Comparison of ENCODE assay signal across 8 cellular contexts in the genomic region with DNA sequence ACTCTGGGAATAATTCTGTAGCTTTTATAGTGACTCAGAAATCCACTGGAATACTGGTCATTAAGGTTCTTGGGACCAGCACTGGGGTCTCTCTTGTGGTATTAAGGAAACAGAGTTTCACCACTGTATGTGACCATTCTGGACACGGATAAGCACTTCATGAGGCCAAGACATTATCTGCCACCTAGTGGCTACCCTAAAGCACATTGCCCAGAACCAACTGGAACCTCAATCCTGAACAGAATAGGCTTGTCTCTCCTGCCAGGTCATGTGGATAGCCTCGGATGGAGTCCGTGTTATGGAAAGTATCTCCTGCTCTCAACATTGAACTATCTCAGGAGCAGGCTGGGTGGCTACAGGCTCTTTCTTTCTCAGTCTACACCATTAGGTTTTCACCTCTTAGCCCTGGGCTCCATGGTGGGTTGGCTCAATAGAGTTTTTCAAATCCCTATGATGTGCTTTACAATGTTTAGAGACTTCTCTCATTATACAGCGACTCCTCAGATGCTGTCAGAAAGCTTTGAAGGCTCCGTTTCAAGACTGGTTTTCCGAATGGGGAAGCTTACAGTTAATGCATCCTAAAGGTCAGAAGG.
DNase-seq lines count a peak whose midpoint lies in the region; ATAC-seq and TF ChIP-seq lines count a peak whose summit lies in the region.
"Had no signal": no experiment of that assay in that cellular context is flagged by ENCODE, and none has a peak within 500 bp of the region (broad histone marks: within the 10 kb centered on the region; RNA-seq: fewer than 3 reads in every experiment).

No MANE protein-coding gene starts in this region.

- no peak overlapping the region for H3K4me3 ChIP-seq in Loucy (ENCODE audit: low read length, poor library complexity, severe bottlenecking)
- H3K4me3 ChIP-seq in endodermal cell (ENCODE audit: low read length), result no peak overlapping the region

- H3K36me3 Mint-ChIP-seq in endodermal cell (ENCODE audit: low read depth) (no peaks in the 10 kb centered on the region), neural crest cell (ENCODE audit: low read depth) (no peaks in the 10 kb centered on the region)
- H3K36me3 Mint-ChIP-seq in activated CD8-positive, alpha-beta memory T cell treated with anti-CD3 and anti-CD28 coated beads, Interleukin-2, amount 10 ng/mL, durations not matched to agents 7 days and 5 days, result no peaks in the 10 kb centered on the region
- H3K36me3 Mint-ChIP-seq: T-cell had no signal

- H3F3A ChIP-seq in Loucy (ENCODE audit: low read depth), result no peaks in the 10 kb centered on the region

- H3K27me3 Mint-ChIP-seq in endodermal cell (ENCODE audit: insufficient read depth) (peaks cover 3% of the 10 kb centered on the region), neural crest cell (ENCODE audit: low read depth) (peaks cover 2% of the 10 kb centered on the region)
- H3K27me3 Mint-ChIP-seq in activated CD8-positive, alpha-beta memory T cell treated with anti-CD3 and anti-CD28 coated beads, Interleukin-2, amount 10 ng/mL, durations not matched to agents 7 days and 5 days, result peaks cover 11% of the 10 kb centered on the region

- no peaks in the 10 kb centered on the region for H3K4me1 Mint-ChIP-seq in endodermal cell
- no peaks in the 10 kb centered on the region for H3K4me1 Mint-ChIP-seq in neural crest cell
- no peaks in the 10 kb centered on the region for H3K4me1 Mint-ChIP-seq in activated CD8-positive, alpha-beta memory T cell treated with anti-CD3 and anti-CD28 coated beads, Interleukin-2, amount 10 ng/mL, durations not matched to agents 7 days and 5 days
- H3K4me1 Mint-ChIP-seq: T-cell had no signal

- no peaks in the 10 kb centered on the region for H3K9me2 ChIP-seq in Loucy (replicated peaks; ENCODE audit: low read depth, low read length)

- H3K36me3 ChIP-seq in Loucy (ENCODE audit: insufficient read depth, low read length) (no peaks in the 10 kb centered on the region), endodermal cell (ENCODE audit: control insufficient read depth, insufficient read depth, low read length) (no peaks in the 10 kb centered on the region)

- no peaks in the 10 kb centered on the region for H4K20me1 ChIP-seq in Loucy (ENCODE audit: insufficient read depth, low read length, poor library complexity, severe bottlenecking)

- H3K9ac ChIP-seq in Loucy (ENCODE audit: low read depth, low read length, poor library complexity, severe bottlenecking) (no peak overlapping the region), endodermal cell (ENCODE audit: extremely low read depth, low read length, poor library complexity, severe bottlenecking) (no peak overlapping the region)

- H3K4me1 ChIP-seq in Loucy (ENCODE audit: insufficient read depth, low read length, poor library complexity, severe bottlenecking) (no peaks in the 10 kb centered on the region), endodermal cell (ENCODE audit: control insufficient read depth, insufficient read depth, low read length) (no peaks in the 10 kb centered on the region)

- no peak for ATAC-seq in activated CD8-positive, alpha-beta memory T cell treated with anti-CD3 and anti-CD28 coated beads, Interleukin-2, amount 10 ng/mL, durations not matched to agents 7 days and 5 days

- no peak overlapping the region for H3K4me2 ChIP-seq in Loucy (ENCODE audit: low read depth, low read length, poor library complexity, severe bottlenecking)

- H2AFZ ChIP-seq in Loucy (ENCODE audit: low read length), result no peak overlapping the region

- no peaks in the 10 kb centered on the region for H3K79me2 ChIP-seq in Loucy (ENCODE audit: insufficient read depth, low read length)

- H3K9me3 Mint-ChIP-seq in endodermal cell (no peaks in the 10 kb centered on the region), neural crest cell (peaks cover 5% of the 10 kb centered on the region)
- H3K9me3 Mint-ChIP-seq in activated CD8-positive, alpha-beta memory T cell treated with anti-CD3 and anti-CD28 coated beads, Interleukin-2, amount 10 ng/mL, durations not matched to agents 7 days and 5 days (ENCODE audit: low read depth), result peaks cover 3% of the 10 kb centered on the region

- no peak overlapping the region for H3K27ac Mint-ChIP-seq in endodermal cell
- no peak overlapping the region for H3K27ac Mint-ChIP-seq in neural crest cell (ENCODE audit: unreplicated experiment)
- no peak overlapping the region for H3K27ac Mint-ChIP-seq in activated CD8-positive, alpha-beta memory T cell treated with anti-CD3 and anti-CD28 coated beads, Interleukin-2, amount 10 ng/mL, durations not matched to agents 7 days and 5 days
- H3K27ac Mint-ChIP-seq: T-cell had no signal

- H3K27me3 ChIP-seq in Loucy (ENCODE audit: insufficient read depth, low read length, poor library complexity, severe bottlenecking), result no peaks in the 10 kb centered on the region
- H3K27me3 ChIP-seq in endodermal cell (ENCODE audit: control insufficient read depth, insufficient read depth, low read length, poor library complexity, severe bottlenecking), result no peaks in the 10 kb centered on the region

- DNase-seq in endodermal cell (peak; percentile 69), neural crest cell (ENCODE audit: low read depth, low spot score) (no peak), NCI-H226 (no peak), 8988T (no peak)
- no peak for DNase-seq in activated CD8-positive, alpha-beta memory T cell treated with anti-CD3 and anti-CD28 coated beads, Interleukin-2, amount 10 ng/mL, durations not matched to agents 7 days and 5 days
- DNase-seq: T-cell had no signal

- H3K4me3 Mint-ChIP-seq in endodermal cell (no peak overlapping the region), neural crest cell (no peak overlapping the region)
- H3K4me3 Mint-ChIP-seq in activated CD8-positive, alpha-beta memory T cell treated with anti-CD3 and anti-CD28 coated beads, Interleukin-2, amount 10 ng/mL, durations not matched to agents 7 days and 5 days, result no peak overlapping the region
- H3K4me3 Mint-ChIP-seq: T-cell had no signal

- CTCF ChIA-PET in activated CD8-positive, alpha-beta memory T cell treated with anti-CD3 and anti-CD28 coated beads, Interleukin-2, amount 10 ng/mL, durations not matched to agents 7 days and 5 days (lab: Charles Lee), result interaction anchor here (1.0 to 4.1 kb wide), 3 partner anchors 123 to 135 kb away, joined by 4 to 21 read pairs (median 4); no protein-coding TSS in a partner anchor

- H3K9me3 ChIP-seq in Loucy (ENCODE audit: insufficient read depth, low read depth, low read length) (no peaks in the 10 kb centered on the region), endodermal cell (ENCODE audit: control insufficient read depth, low read length) (peaks cover 8% of the 10 kb centered on the region)

- WGBS in endodermal cell (ENCODE audit: insufficient coverage in 1 of 2, insufficient read length in 1 of 2), 2 experiments, result 74 to 82% methylated on average over 6 of the region's 6 CpGs

- H3K27ac ChIP-seq in endodermal cell (ENCODE audit: low read depth, low read length), result no peak overlapping the region

- peak; percentile 61 for TF ChIP-seq CTCF in GM12873 (IDR thresholded peaks at IDR 0.05; ENCODE audit: insufficient read depth, low read depth, low read length, missing control alignments)
- peak; percentile 71 for TF ChIP-seq CTCF in Loucy (conservative IDR thresholded peaks at IDR 0.05; ENCODE audit: low read length)
- TF ChIP-seq CTCF in endodermal cell (conservative IDR thresholded peaks at IDR 0.05), result peak; percentile 85
- peak; percentile 57 for TF ChIP-seq CTCF in neural crest cell (conservative IDR thresholded peaks at IDR 0.05)
